In genomic region chr14:57930241-57930975, GRCh38 we compare ENCODE assay signal across 26 cellular contexts.
"Had no signal": no experiment of that assay in that cellular context is flagged by ENCODE, and none has a peak within 500 bp of the region (broad histone marks: within the 10 kb centered on the region; RNA-seq: fewer than 3 reads in every experiment).

No MANE protein-coding gene starts in this region.

- H3K4me1 ChIP-seq: heart left ventricle, left ventricle myocardium inferior, testis, transverse colon, uterus had no signal

- H3K27ac ChIP-seq: heart left ventricle, left ventricle myocardium inferior, neutrophil, skin epidermis, testis, transverse colon, uterus had no signal

- H3K4me3 ChIP-seq: heart left ventricle, left ventricle myocardium inferior, lung, skin epidermis, testis, transverse colon, uterus had no signal

- H3K27me3 ChIP-seq: neutrophil, testis, transverse colon, uterus had no signal

- DNase-seq: activated CD4-positive, alpha-beta memory T cell treated with anti-CD3 and anti-CD28 coated beads, Interleukin-2, amount 10 ng/mL, durations not matched to agents 7 days and 5 days; activated CD4-positive, alpha-beta T cell treated with anti-CD3 and anti-CD28 coated beads, Interleukin-2, amount 10 ng/mL, durations not matched to agents 24 days and 14 days; activated CD4-positive, CD25-positive, alpha-beta regulatory T cell treated with anti-CD3 and anti-CD28 coated beads, Interleukin-2, amount 50 U/mL, for 72 hours; activated CD8-positive, alpha-beta memory T cell treated with anti-CD3 and anti-CD28 coated beads, Interleukin-2, amount 50 U/mL, for 48 hours; activated naive CD8-positive, alpha-beta T cell treated with anti-CD3 and anti-CD28 coated beads, Interleukin-2, amount 50 U/mL, for 24 hours; activated T-cell treated with anti-CD3 and anti-CD28 coated beads, Interleukin-2, amount 50 U/mL, for 24 hours; amygdala; caudate nucleus; cortex of kidney; effector memory CD8-positive, alpha-beta T cell; heart left ventricle; hypothalamus; immature natural killer cell; left ventricle myocardium inferior; nephron progenitor cell; retina; stimulated activated CD4-positive, alpha-beta T cell treated with anti-CD3 and anti-CD28 coated beads, Interleukin-12 subunit alpha, Interleukin-12 subunit beta, amount 100 ng/mL, for 4 hours; stimulated activated CD4-positive, alpha-beta T cell treated with anti-CD3 and anti-CD28 coated beads, Interleukin-4, amount 100 ng/mL, for 1 hour; stimulated activated naive CD8-positive, alpha-beta T cell treated with anti-CD3 and anti-CD28 coated beads, Interleukin-15, Interleukin-2, amounts not matched to agents 100 U/mL and 50 U/mL, for 24 hours; T1000; testis; transverse colon; uterus had no signal

- H3K36me3 ChIP-seq: heart left ventricle, left ventricle myocardium inferior, neutrophil, transverse colon, uterus had no signal
